7 cellular contexts compared by ENCODE assay signal in genomic region chr9:129948626-129949025, GRCh38.
DNase-seq lines count a peak whose midpoint lies in the region; ATAC-seq and TF ChIP-seq lines count a peak whose summit lies in the region.
"Not testable (repeated sequence)": the region's sequence is repeated elsewhere in the genome, so short reads cannot be mapped to it uniquely, and the experiment has no call there.

No MANE protein-coding gene starts in this region.

- not testable (repeated sequence) for ATAC-seq in activated B cell treated with CpG ODN at 0.5 μM for 24 hours (ENCODE audit: low read depth); effector memory CD8-positive, alpha-beta T cell (replicated peaks)

- H2BK120ac ChIP-seq in mesenchymal stem cell (ENCODE audit: low read depth, low read length): not testable (repeated sequence)

- H3K36me3 ChIP-seq in mesenchymal stem cell (ENCODE audit: control insufficient read depth in 1 of 2, insufficient read depth in 2 of 2, low read depth in 1 of 2, low read length in 2 of 2) (peaks cover 0 to 18% of the 10 kb centered on the region in 2 experiments), stomach (peaks cover 0 to 26% (median 16%) of the 10 kb centered on the region in 4 donors)

- not testable (repeated sequence) for TF ChIP-seq CTCF in HL-60 (IDR thresholded peaks at IDR 0.05; ENCODE audit: insufficient read depth, low read length); activated B cell treated with CpG ODN at 0.5 μM for 24 hours (IDR thresholded peaks at IDR 0.05); nephron progenitor cell (IDR thresholded peaks at IDR 0.05); stomach (IDR thresholded peaks at IDR 0.05)

- H3K4me1 Mint-ChIP-seq in activated B cell treated with CpG ODN at 0.5 μM for 24 hours: peaks cover 32% of the 10 kb centered on the region
- H3K4me1 Mint-ChIP-seq in activated naive CD8-positive, alpha-beta T cell (ENCODE audit: low read depth): peaks cover 50% of the 10 kb centered on the region
- H3K4me1 Mint-ChIP-seq in effector memory CD8-positive, alpha-beta T cell (ENCODE audit: low read depth in 2 of 2): peaks cover 21 to 30% of the 10 kb centered on the region in 2 donors
- not testable (repeated sequence) for H3K4me1 Mint-ChIP-seq in nephron progenitor cell

- H2BK15ac ChIP-seq in mesenchymal stem cell (ENCODE audit: low read depth, poor library complexity, severe bottlenecking): not testable (repeated sequence)

- 54% methylated on average over 7 of the region's 7 CpGs for WGBS in mesenchymal stem cell
- 65 to 81% (median 74%) methylated on average over 7 of the region's 7 CpGs for WGBS in stomach, 5 donors

- H3K4ac ChIP-seq in mesenchymal stem cell (ENCODE audit: low read depth in 1 of 2, low read length in 2 of 2): not testable (repeated sequence)

- H3K27ac Mint-ChIP-seq in activated B cell treated with CpG ODN at 0.5 μM for 24 hours: peak overlapping the region; percentile 1
- H3K27ac Mint-ChIP-seq in activated naive CD8-positive, alpha-beta T cell: peak overlapping the region; percentile 81
- peak overlapping the region; percentile 72 to 89 for H3K27ac Mint-ChIP-seq in effector memory CD8-positive, alpha-beta T cell
- H3K27ac Mint-ChIP-seq in nephron progenitor cell: peak overlapping the region; percentile 49

- not testable (repeated sequence) for H3K79me1 ChIP-seq in mesenchymal stem cell (replicated peaks; ENCODE audit: low read length, poor library complexity, severe bottlenecking)

- H4K91ac ChIP-seq in mesenchymal stem cell (ENCODE audit: low read length): not testable (repeated sequence)

- not testable (repeated sequence) for H3K4me3 Mint-ChIP-seq in activated B cell treated with CpG ODN at 0.5 μM for 24 hours; activated naive CD8-positive, alpha-beta T cell; effector memory CD8-positive, alpha-beta T cell; nephron progenitor cell

- H3K36me3 Mint-ChIP-seq in activated B cell treated with CpG ODN at 0.5 μM for 24 hours (ENCODE audit: low read depth) (peaks cover 80% of the 10 kb centered on the region), nephron progenitor cell (ENCODE audit: low read depth) (peaks cover 30% of the 10 kb centered on the region)
- peaks cover 15% of the 10 kb centered on the region for H3K36me3 Mint-ChIP-seq in activated naive CD8-positive, alpha-beta T cell
- peaks cover 76% of the 10 kb centered on the region for H3K36me3 Mint-ChIP-seq in effector memory CD8-positive, alpha-beta T cell (ENCODE audit: insufficient read depth)

- not testable (repeated sequence) for H3K4me1 ChIP-seq in mesenchymal stem cell (ENCODE audit: control insufficient read depth, insufficient read depth, low read depth, low read length)
- H3K4me1 ChIP-seq in stomach: peaks cover 0 to 67% (median 28%) of the 10 kb centered on the region in 4 donors

- not testable (repeated sequence) for H3K18ac ChIP-seq in mesenchymal stem cell (ENCODE audit: low read depth in 1 of 2, low read length in 2 of 2)

- not testable (repeated sequence) for TF ChIP-seq EP300 in stomach (IDR thresholded peaks at IDR 0.05)

- CTCF ChIA-PET in activated B cell treated with CpG ODN at 0.5 μM for 24 hours (lab: Charles Lee): interaction anchor here (1.2 kb wide), 1 partner anchor 15 kb away, joined by 4 read pairs; no protein-coding TSS in a partner anchor

- not testable (repeated sequence) for H2AFZ ChIP-seq in mesenchymal stem cell (ENCODE audit: low read depth, low read length)

- POLR2A ChIA-PET in activated B cell treated with CpG ODN at 0.5 μM for 24 hours (lab: Charles Lee): interaction anchor here (0.7 to 1.1 kb wide), 5 partner anchors 10 to 62 kb away, joined by 3 to 11 read pairs (median 3); no protein-coding TSS in a partner anchor

- DNase-seq in HL-60 (ENCODE audit: low read depth in 1 of 2, low spot score in 1 of 2); activated B cell treated with CpG ODN at 0.5 μM for 24 hours; effector memory CD8-positive, alpha-beta T cell; nephron progenitor cell; stomach: not testable (repeated sequence)
- DNase-seq in mesenchymal stem cell: peak; percentile 30

- H3K4me2 ChIP-seq in mesenchymal stem cell (ENCODE audit: low read length, poor library complexity, severe bottlenecking): not testable (repeated sequence)

- not testable (repeated sequence) for H3K27me3 Mint-ChIP-seq in activated B cell treated with CpG ODN at 0.5 μM for 24 hours; activated naive CD8-positive, alpha-beta T cell; effector memory CD8-positive, alpha-beta T cell; nephron progenitor cell (ENCODE audit: low read depth, poor library complexity)

- H3K27ac ChIP-seq in HL-60 (replicated peaks) (peak overlapping the region; percentile 37), stomach (peak overlapping the region in 3 of 5 donors; percentile 31 to 79 (median 75))
- H3K27ac ChIP-seq in mesenchymal stem cell (ENCODE audit: low read length, poor library complexity, severe bottlenecking): not testable (repeated sequence)

- H2BK12ac ChIP-seq in mesenchymal stem cell (ENCODE audit: low read length in 2 of 2): not testable (repeated sequence)

- H4K8ac ChIP-seq in mesenchymal stem cell (ENCODE audit: low read length): not testable (repeated sequence)

- H3K9me3 ChIP-seq in mesenchymal stem cell (ENCODE audit: control insufficient read depth, low read length); stomach: not testable (repeated sequence)

- not testable (repeated sequence) for TF ChIP-seq POLR2A in stomach (IDR thresholded peaks at IDR 0.05)

- H2BK5ac ChIP-seq in mesenchymal stem cell (ENCODE audit: low read depth, low read length, poor library complexity, severe bottlenecking): not testable (repeated sequence)

- not testable (repeated sequence) for H3K14ac ChIP-seq in mesenchymal stem cell (ENCODE audit: low read length in 2 of 2)

- not testable (repeated sequence) for H3K9me3 Mint-ChIP-seq in activated B cell treated with CpG ODN at 0.5 μM for 24 hours; activated naive CD8-positive, alpha-beta T cell (ENCODE audit: low read depth); effector memory CD8-positive, alpha-beta T cell; nephron progenitor cell

- intact Hi-C loops in activated B cell treated with CpG ODN at 0.5 μM for 24 hours (cut with micrococcal nuclease); stomach (cut with DNase I; ENCODE audit: low total_unique reads): not testable (repeated sequence)

- H2AK5ac ChIP-seq in mesenchymal stem cell (ENCODE audit: low read length, severe bottlenecking): not testable (repeated sequence)

- H3K23ac ChIP-seq in mesenchymal stem cell (ENCODE audit: low read length in 2 of 2): not testable (repeated sequence)

- H3K4me3 ChIP-seq in HL-60 (replicated peaks; ENCODE audit: insufficient read depth, low read length); mesenchymal stem cell (ENCODE audit: insufficient read depth in 1 of 2, low read depth in 1 of 2, low read length in 2 of 2); stomach: not testable (repeated sequence)

- H3K9ac ChIP-seq in mesenchymal stem cell (ENCODE audit: low read length): not testable (repeated sequence)

- H3K27me3 ChIP-seq in HL-60 (ENCODE audit: insufficient read depth, poor library complexity, severe bottlenecking); mesenchymal stem cell (ENCODE audit: control insufficient read depth in 1 of 2, insufficient read depth in 1 of 2, low read length in 2 of 2); stomach: not testable (repeated sequence)

Comparison
In these comparisons a context has a peak if more than half of its experiments do, and no peak if none do; other contexts are left out.
1. H3K27ac Mint-ChIP-seq: peak in every context shown above with its lines; median percentile 81 in activated naive CD8-positive, alpha-beta T cell; 80 in effector memory CD8-positive, alpha-beta T cell; 49 in nephron progenitor cell; 1 in activated B cell treated with CpG ODN at 0.5 μM for 24 hours.